Comparison of ENCODE assay signal across 9 cellular contexts in genomic region chr9:36924071-36924470, GRCh38.
DNase-seq lines count a peak whose midpoint lies in the region; ATAC-seq and TF ChIP-seq lines count a peak whose summit lies in the region.
"Had no signal": no experiment of that assay in that cellular context is flagged by ENCODE, and none has a peak within 500 bp of the region (broad histone marks: within the 10 kb centered on the region; RNA-seq: fewer than 3 reads in every experiment).

No MANE protein-coding gene starts in this region.

- H3K36me3 Mint-ChIP-seq in activated naive CD8-positive, alpha-beta T cell treated with anti-CD3 and anti-CD28 coated beads, Interleukin-2, amount 50 U/mL, for 24 hours (ENCODE audit: low read depth): no peaks in the 10 kb centered on the region

- intact Hi-C loops in lower leg skin (cut with DNase I; ENCODE audit: low total_unique reads) (no loop called here), left cardiac atrium (cut with DNase I) (no loop called here)

- H3K4me1 Mint-ChIP-seq in activated naive CD8-positive, alpha-beta T cell treated with anti-CD3 and anti-CD28 coated beads, Interleukin-2, amount 50 U/mL, for 24 hours: peaks cover 27% of the 10 kb centered on the region

- no peak overlapping the region for H3K27ac Mint-ChIP-seq in activated naive CD8-positive, alpha-beta T cell treated with anti-CD3 and anti-CD28 coated beads, Interleukin-2, amount 50 U/mL, for 24 hours

- H3K27me3 Mint-ChIP-seq in activated naive CD8-positive, alpha-beta T cell treated with anti-CD3 and anti-CD28 coated beads, Interleukin-2, amount 50 U/mL, for 24 hours: peaks cover 26% of the 10 kb centered on the region

- 61 to 63% methylated on average over 4 of the region's 4 CpGs for WGBS in lower leg skin, 2 donors

- no peak for TF ChIP-seq CTCF in lower leg skin (IDR thresholded peaks at IDR 0.05)

- H3K4me3 ChIP-seq in lower leg skin (ENCODE audit: low read depth, poor library complexity, severe bottlenecking): no peak overlapping the region

- no peaks in the 10 kb centered on the region for H3K9me3 Mint-ChIP-seq in activated naive CD8-positive, alpha-beta T cell treated with anti-CD3 and anti-CD28 coated beads, Interleukin-2, amount 50 U/mL, for 24 hours

- DNase-seq in activated CD4-positive, alpha-beta T cell treated with anti-CD3 and anti-CD28 coated beads for 48 hours: peak; percentile 47
- DNase-seq in activated CD4-positive, alpha-beta T cell treated with anti-CD3 and anti-CD28 coated beads for 4 hours: no peak
- peak; percentile 8 for DNase-seq in activated naive CD8-positive, alpha-beta T cell treated with anti-CD3 and anti-CD28 coated beads, Interleukin-2, amount 50 U/mL, for 24 hours
- peak; percentile 45 for DNase-seq in pulmonary artery endothelial cell (ENCODE audit: low read depth, low spot score)
- no peak for DNase-seq in lower leg skin (ENCODE audit: low spot score in 2 of 2)
- no peak for DNase-seq in left cardiac atrium
- DNase-seq: NCI-H82 had no signal

- no peak for TF ChIP-seq POLR2A in lower leg skin (IDR thresholded peaks at IDR 0.05)

- ATAC-seq in HG03565 (IDR thresholded peaks at IDR 0.05; ENCODE audit: unreplicated experiment) (peak; percentile 55), HG03159 (IDR thresholded peaks at IDR 0.05; ENCODE audit: unreplicated experiment) (no peak), left cardiac atrium (no peak)
- peak; percentile 75 for ATAC-seq in activated naive CD8-positive, alpha-beta T cell treated with anti-CD3 and anti-CD28 coated beads, Interleukin-2, amount 50 U/mL, for 24 hours

- H3K4me3 Mint-ChIP-seq in activated naive CD8-positive, alpha-beta T cell treated with anti-CD3 and anti-CD28 coated beads, Interleukin-2, amount 50 U/mL, for 24 hours: no peak overlapping the region

Comparison
In these comparisons a context has a peak if more than half of its experiments do, and no peak if none do; other contexts are left out.
1. DNase-seq: peak in activated CD4-positive, alpha-beta T cell treated with anti-CD3 and anti-CD28 coated beads for 48 hours (single experiment), activated naive CD8-positive, alpha-beta T cell treated with anti-CD3 and anti-CD28 coated beads, Interleukin-2, amount 50 U/mL, for 24 hours (single experiment) and pulmonary artery endothelial cell (single experiment); none in activated CD4-positive, alpha-beta T cell treated with anti-CD3 and anti-CD28 coated beads for 4 hours (0 of 2), lower leg skin (0 of 2) and left cardiac atrium (single experiment).
2. ATAC-seq: peak in HG03565 (single experiment) and activated naive CD8-positive, alpha-beta T cell treated with anti-CD3 and anti-CD28 coated beads, Interleukin-2, amount 50 U/mL, for 24 hours (single experiment); none in HG03159 (single experiment) and left cardiac atrium (0 of 2).